In the genomic region with DNA sequence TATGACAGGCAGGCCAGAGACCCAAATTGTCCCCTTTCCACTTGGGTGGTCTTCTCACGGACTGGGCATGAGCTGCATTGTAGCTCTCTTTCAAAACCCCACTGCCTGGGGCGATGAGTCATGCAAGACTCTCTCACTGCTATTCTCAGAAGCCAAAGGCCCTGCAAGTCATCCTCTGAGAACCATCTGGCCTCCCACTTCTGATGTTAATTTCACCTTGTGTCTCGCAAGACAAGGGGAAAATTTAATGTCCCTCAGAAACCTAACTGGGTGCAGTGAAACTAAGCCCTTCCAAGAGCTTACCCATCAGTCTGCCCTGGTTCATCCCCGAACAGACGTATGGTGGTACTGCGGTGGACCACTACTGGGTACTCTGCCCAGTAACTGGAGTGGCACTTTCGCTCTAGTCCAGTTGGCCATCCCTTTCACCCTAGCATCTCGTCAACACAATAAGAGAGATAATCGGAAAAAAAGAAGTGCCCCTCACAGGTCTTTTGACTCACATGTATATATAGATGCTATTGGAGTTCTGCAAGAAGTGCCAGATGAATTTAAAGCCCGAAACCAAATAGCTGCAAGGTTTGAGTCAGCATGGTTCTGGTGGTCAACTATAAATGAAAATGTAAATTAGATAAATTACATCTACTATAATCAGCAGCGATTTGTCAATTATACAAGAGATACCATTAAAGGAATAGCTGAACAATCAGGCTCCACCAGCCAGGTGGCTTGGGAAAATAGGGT, we compare ENCODE assay signal across 11 cellular contexts. TPM values are rescaled to one million over a fixed set of nuclear protein-coding genes. Genes with fewer than 3 reads are reported as not detected.
DNase-seq lines count a peak whose midpoint lies in the region; ATAC-seq and TF ChIP-seq lines count a peak whose summit lies in the region.
"Had no signal": no experiment of that assay in that cellular context is flagged by ENCODE, and none has a peak within 500 bp of the region (broad histone marks: within the 10 kb centered on the region; RNA-seq: fewer than 3 reads in every experiment).

No MANE protein-coding gene starts in this region.

- H3K4me3 Mint-ChIP-seq in progenitor cell of endocrine pancreas (ENCODE audit: low read depth) = no peak overlapping the region

- ATAC-seq in GM18868 (IDR thresholded peaks at IDR 0.05; ENCODE audit: unreplicated experiment) (peak; percentile 98), HG02678 (IDR thresholded peaks at IDR 0.05; ENCODE audit: unreplicated experiment) (peak; percentile 66), GM19035 (IDR thresholded peaks at IDR 0.05; ENCODE audit: unreplicated experiment) (no peak)

- H3K27me3 Mint-ChIP-seq in progenitor cell of endocrine pancreas = peaks cover 2% of the 10 kb centered on the region

- DNase-seq in T1000 (lab: John Stamatoyannopoulos, UW) (peak; percentile 99), kidney tubule cell (ENCODE audit: low spot score) (peak; percentile 9), NCI-H345 (lab: John Stamatoyannopoulos, UW) (no peak), progenitor cell of endocrine pancreas (ENCODE audit: low spot score, unreplicated experiment) (no peak)
- no peak for DNase-seq in activated effector memory CD4-positive, alpha-beta T cell treated with anti-CD3 and anti-CD28 coated beads, Interleukin-2, amount 50 U/mL, for 16 hours
- DNase-seq: NCI-H187, WERI-Rb-1 had no signal

- no peak for TF ChIP-seq CTCF in progenitor cell of endocrine pancreas (IDR thresholded peaks at IDR 0.05; ENCODE audit: unreplicated experiment)

- H3K36me3 Mint-ChIP-seq in progenitor cell of endocrine pancreas (ENCODE audit: insufficient read depth) = no peaks in the 10 kb centered on the region

- H3K27ac Mint-ChIP-seq in progenitor cell of endocrine pancreas = no peak overlapping the region

- H3K9me3 Mint-ChIP-seq in progenitor cell of endocrine pancreas (ENCODE audit: low read depth) = peaks cover 26% of the 10 kb centered on the region

- H3K4me1 Mint-ChIP-seq in progenitor cell of endocrine pancreas (ENCODE audit: low read depth) = no peaks in the 10 kb centered on the region

RNA-seq across cellular contexts. Expression of gene LALBA, which starts 31.3 kb away (rescaled TPM):
- not detected in 2 replicates for total RNA-seq in progenitor cell of endocrine pancreas
- total RNA-seq: chondrocyte had no signal

Comparison
In these comparisons a context has a peak if more than half of its experiments do, and no peak if none do; other contexts are left out.
1. DNase-seq: peak in T1000 (single experiment) and kidney tubule cell (single experiment); none in NCI-H345 (single experiment), activated effector memory CD4-positive, alpha-beta T cell treated with anti-CD3 and anti-CD28 coated beads, Interleukin-2, amount 50 U/mL, for 16 hours (single experiment) and progenitor cell of endocrine pancreas (single experiment).